ENCODE assay signal across 36 cellular contexts in the genomic region with DNA sequence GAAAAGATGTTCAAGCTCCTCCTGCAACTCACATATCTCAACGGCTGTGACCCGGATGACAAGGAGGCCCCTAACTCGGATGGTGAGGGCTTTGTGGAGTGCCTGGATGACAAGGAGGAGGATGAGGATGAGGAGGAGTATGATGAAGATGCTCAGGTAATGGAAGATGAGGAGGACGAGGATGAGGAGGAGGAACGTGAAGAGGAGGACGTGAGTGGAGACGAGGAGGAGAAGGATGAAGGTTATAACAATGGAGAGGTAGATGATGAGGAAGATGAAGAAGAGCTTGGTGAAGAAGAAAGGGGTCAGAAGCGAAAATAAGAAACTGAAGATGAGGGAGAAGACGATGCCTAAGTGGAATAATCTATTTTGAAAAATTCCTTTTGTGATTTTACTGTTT. TPM values are rescaled to one million over a fixed set of nuclear protein-coding genes. Genes with fewer than 3 reads are reported as not detected.
DNase-seq lines count a peak whose midpoint lies in the region; ATAC-seq and TF ChIP-seq lines count a peak whose summit lies in the region.
"Had no signal": no experiment of that assay in that cellular context is flagged by ENCODE, and none has a peak within 500 bp of the region (broad histone marks: within the 10 kb centered on the region; RNA-seq: fewer than 3 reads in every experiment).

No MANE protein-coding gene starts in this region.

- CTCF ChIA-PET in activated naive CD4-positive, alpha-beta T cell treated with anti-CD3 and anti-CD28 coated beads for 36 hours (lab: Charles Lee) = no interaction called here
- CTCF ChIA-PET in HEK293 (lab: Yijun Ruan, JAX) = no interaction called here

- H3K4me1 ChIP-seq in HEK293 (ENCODE audit: control insufficient read depth, insufficient read depth, low read length) = no peaks in the 10 kb centered on the region
- no peaks in the 10 kb centered on the region for H3K4me1 ChIP-seq in right atrium auricular region
- H3K4me1 ChIP-seq: A549; BE2C; BLaER1; BLaER1 treated with 17β-estradiol and CSF1 and Interleukin-3, amounts not matched to agents 10 nM and 100 nM; Caco-2 had no signal

- H3K36me3 Mint-ChIP-seq in activated naive CD4-positive, alpha-beta T cell treated with anti-CD3 and anti-CD28 coated beads, Interleukin-2, amount 50 U/mL, for 24 hours = peaks cover 10% of the 10 kb centered on the region
- peaks cover 3% of the 10 kb centered on the region for H3K36me3 Mint-ChIP-seq in activated naive CD4-positive, alpha-beta T cell treated with anti-CD3 and anti-CD28 coated beads for 36 hours (ENCODE audit: low read depth)
- no peaks in the 10 kb centered on the region for H3K36me3 Mint-ChIP-seq in stimulated activated naive CD8-positive, alpha-beta T cell treated with anti-CD3 and anti-CD28 coated beads, Interleukin-15, Interleukin-2, amounts not matched to agents 100 ng/mL and 50 ng/mL, for 24 hours (ENCODE audit: low read depth)
- peaks cover 14% of the 10 kb centered on the region for H3K36me3 Mint-ChIP-seq in nephron progenitor cell (ENCODE audit: low read depth)
- H3K36me3 Mint-ChIP-seq: CD14-positive monocyte; CD4-positive, CD25-positive, alpha-beta regulatory T cell had no signal

- no peak for DNase-seq in activated naive CD4-positive, alpha-beta T cell treated with anti-CD3 and anti-CD28 coated beads for 36 hours
- DNase-seq in stimulated activated naive CD8-positive, alpha-beta T cell treated with anti-CD3 and anti-CD28 coated beads, Interleukin-15, Interleukin-2, amounts not matched to agents 100 U/mL and 50 U/mL, for 24 hours = no peak
- no peak for DNase-seq in nephron progenitor cell
- DNase-seq in right atrium auricular region (ENCODE audit: low spot score) = no peak
- no peak for DNase-seq in DMS79 treated with DMSO at 0.1 percent for 48 hours (lab: John Stamatoyannopoulos, UW)
- DNase-seq: 8988T; ACHN; AML-193; BE2C; C1 segment of cervical spinal cord; Caco-2; Calu3; CD4-positive, alpha-beta memory T cell; CD4-positive, alpha-beta T cell; CD4-positive, CD25-positive, alpha-beta regulatory T cell; CD8-positive, alpha-beta memory T cell; CD8-positive, alpha-beta T cell; COR-L47; DMS 273 treated with DMSO at 0.1 percent for 48 hours; DMS153; DMS79; DND-41; EL had no signal

- intact Hi-C loops in activated naive CD4-positive, alpha-beta T cell treated with anti-CD3 and anti-CD28 coated beads for 36 hours (cut with micrococcal nuclease) = no loop called here

- H3K36me3 ChIP-seq in HEK293 (ENCODE audit: control insufficient read depth in 2 of 2, insufficient read depth in 1 of 2, low read length in 2 of 2) (no peaks in the 10 kb centered on the region), right atrium auricular region (no peaks in the 10 kb centered on the region)
- H3K36me3 ChIP-seq: BE2C; BLaER1; BLaER1 treated with 17β-estradiol and CSF1 and Interleukin-3, amounts not matched to agents 10 nM and 100 nM had no signal

- no peak for ATAC-seq in stimulated activated naive CD8-positive, alpha-beta T cell treated with anti-CD3 and anti-CD28 coated beads, Interleukin-15, Interleukin-2, amounts not matched to agents 100 U/mL and 50 U/mL, for 24 hours
- ATAC-seq: A549; CD8-positive, alpha-beta T cell had no signal

- H3K27me3 Mint-ChIP-seq in activated naive CD4-positive, alpha-beta T cell treated with anti-CD3 and anti-CD28 coated beads, Interleukin-2, amount 50 U/mL, for 24 hours = peaks cover 14% of the 10 kb centered on the region
- H3K27me3 Mint-ChIP-seq in activated naive CD4-positive, alpha-beta T cell treated with anti-CD3 and anti-CD28 coated beads for 36 hours (ENCODE audit: low read depth) = peaks cover 7% of the 10 kb centered on the region
- H3K27me3 Mint-ChIP-seq in stimulated activated naive CD8-positive, alpha-beta T cell treated with anti-CD3 and anti-CD28 coated beads, Interleukin-15, Interleukin-2, amounts not matched to agents 100 ng/mL and 50 ng/mL, for 24 hours = peaks cover 18% of the 10 kb centered on the region
- H3K27me3 Mint-ChIP-seq in nephron progenitor cell (ENCODE audit: low read depth, poor library complexity) = peaks cover 18% of the 10 kb centered on the region
- H3K27me3 Mint-ChIP-seq: CD4-positive, CD25-positive, alpha-beta regulatory T cell had no signal

- no peaks in the 10 kb centered on the region for H3K4me1 Mint-ChIP-seq in activated naive CD4-positive, alpha-beta T cell treated with anti-CD3 and anti-CD28 coated beads, Interleukin-2, amount 50 U/mL, for 24 hours
- H3K4me1 Mint-ChIP-seq in activated naive CD4-positive, alpha-beta T cell treated with anti-CD3 and anti-CD28 coated beads for 36 hours (ENCODE audit: low read depth) = no peaks in the 10 kb centered on the region
- H3K4me1 Mint-ChIP-seq in stimulated activated naive CD8-positive, alpha-beta T cell treated with anti-CD3 and anti-CD28 coated beads, Interleukin-15, Interleukin-2, amounts not matched to agents 100 ng/mL and 50 ng/mL, for 24 hours (ENCODE audit: low read depth) = no peaks in the 10 kb centered on the region
- no peaks in the 10 kb centered on the region for H3K4me1 Mint-ChIP-seq in nephron progenitor cell
- H3K4me1 Mint-ChIP-seq: B cell; CD14-positive monocyte; CD4-positive, alpha-beta memory T cell; CD4-positive, CD25-positive, alpha-beta regulatory T cell; CD8-positive, alpha-beta memory T cell had no signal

- H3K9me3 Mint-ChIP-seq in activated naive CD4-positive, alpha-beta T cell treated with anti-CD3 and anti-CD28 coated beads, Interleukin-2, amount 50 U/mL, for 24 hours = peaks cover 17% of the 10 kb centered on the region
- H3K9me3 Mint-ChIP-seq in activated naive CD4-positive, alpha-beta T cell treated with anti-CD3 and anti-CD28 coated beads for 36 hours = peaks cover 27% of the 10 kb centered on the region
- peaks cover 34% of the 10 kb centered on the region for H3K9me3 Mint-ChIP-seq in stimulated activated naive CD8-positive, alpha-beta T cell treated with anti-CD3 and anti-CD28 coated beads, Interleukin-15, Interleukin-2, amounts not matched to agents 100 ng/mL and 50 ng/mL, for 24 hours
- H3K9me3 Mint-ChIP-seq in nephron progenitor cell = peaks cover 86% of the 10 kb centered on the region

- no peaks in the 10 kb centered on the region for H3K9me3 ChIP-seq in HEK293 (ENCODE audit: control insufficient read depth, insufficient read depth, low read depth, low read length)
- H3K9me3 ChIP-seq in right atrium auricular region = peaks cover 0 to 37% of the 10 kb centered on the region in 2 donors
- H3K9me3 ChIP-seq: BE2C had no signal

- TF ChIP-seq CTCF in HEK293 (tag by site-specific recombination; IDR thresholded peaks at IDR 0.05) (no peak), nephron progenitor cell (IDR thresholded peaks at IDR 0.05) (no peak), right atrium auricular region (IDR thresholded peaks at IDR 0.05) (no peak)

- H3K27ac Mint-ChIP-seq in activated naive CD4-positive, alpha-beta T cell treated with anti-CD3 and anti-CD28 coated beads, Interleukin-2, amount 50 U/mL, for 24 hours = peak overlapping the region; percentile 38
- H3K27ac Mint-ChIP-seq in activated naive CD4-positive, alpha-beta T cell treated with anti-CD3 and anti-CD28 coated beads for 36 hours = no peak overlapping the region
- peak overlapping the region; percentile 17 for H3K27ac Mint-ChIP-seq in stimulated activated naive CD8-positive, alpha-beta T cell treated with anti-CD3 and anti-CD28 coated beads, Interleukin-15, Interleukin-2, amounts not matched to agents 100 ng/mL and 50 ng/mL, for 24 hours
- no peak overlapping the region for H3K27ac Mint-ChIP-seq in nephron progenitor cell
- H3K27ac Mint-ChIP-seq: B cell; CD4-positive, alpha-beta memory T cell; CD4-positive, alpha-beta T cell; CD8-positive, alpha-beta memory T cell; CD8-positive, alpha-beta T cell had no signal

- no peaks in the 10 kb centered on the region for H3K27me3 ChIP-seq in right atrium auricular region
- H3K27me3 ChIP-seq: BE2C; BLaER1; BLaER1 treated with 17β-estradiol and CSF1 and Interleukin-3, amounts not matched to agents 10 nM and 100 nM had no signal

- no peak overlapping the region for H3K27ac ChIP-seq in HEK293 (ENCODE audit: extremely low read depth, low read depth, low read length)
- no peak overlapping the region for H3K27ac ChIP-seq in right atrium auricular region
- H3K27ac ChIP-seq: 22Rv1; A549; BLaER1; BLaER1 treated with 17β-estradiol and CSF1 and Interleukin-3, amounts not matched to agents 10 nM and 100 nM; C4-2B had no signal

- H3K4me3 Mint-ChIP-seq in activated naive CD4-positive, alpha-beta T cell treated with anti-CD3 and anti-CD28 coated beads, Interleukin-2, amount 50 U/mL, for 24 hours = no peak overlapping the region
- H3K4me3 Mint-ChIP-seq in activated naive CD4-positive, alpha-beta T cell treated with anti-CD3 and anti-CD28 coated beads for 36 hours = no peak overlapping the region
- no peak overlapping the region for H3K4me3 Mint-ChIP-seq in stimulated activated naive CD8-positive, alpha-beta T cell treated with anti-CD3 and anti-CD28 coated beads, Interleukin-15, Interleukin-2, amounts not matched to agents 100 ng/mL and 50 ng/mL, for 24 hours
- H3K4me3 Mint-ChIP-seq in nephron progenitor cell = peak overlapping the region; percentile 46
- H3K4me3 Mint-ChIP-seq: B cell; CD14-positive monocyte; CD4-positive, alpha-beta memory T cell; CD4-positive, alpha-beta T cell; CD4-positive, CD25-positive, alpha-beta regulatory T cell; CD8-positive, alpha-beta memory T cell; CD8-positive, alpha-beta T cell had no signal

- POLR2A ChIA-PET in HEK293 (lab: Yijun Ruan, JAX) = no interaction called here

- H3K4me3 ChIP-seq in HEK293 (ENCODE audit: low read depth, low read length) (no peak overlapping the region), right atrium auricular region (no peak overlapping the region)
- H3K4me3 ChIP-seq: A549; BLaER1; BLaER1 treated with 17β-estradiol and CSF1 and Interleukin-3, amounts not matched to agents 10 nM and 100 nM had no signal

TF ChIP-seq in HEK293, 187 proteins besides CTCF, POLR2A, EP300 and RAD21 (continues in another document):
- TF ChIP-seq ZNF513 (tag by site-specific recombination; IDR thresholded peaks at IDR 0.05) (peak; percentile 90), ZNF473 (tag by site-specific recombination; IDR thresholded peaks at IDR 0.05) (no peak)

RNA-seq across cellular contexts. Expression of gene ANP32D, which starts 0.7 kb away (rescaled TPM):
- total RNA-seq in activated naive CD4-positive, alpha-beta T cell treated with anti-CD3 and anti-CD28 coated beads for 36 hours = not detected
- not detected for total RNA-seq in right atrium auricular region
- total RNA-seq: A172; A673; B cell; Caco-2; Calu3; CD4-positive, alpha-beta memory T cell; CD4-positive, alpha-beta T cell; CD4-positive, CD25-positive, alpha-beta regulatory T cell; CD8-positive, alpha-beta memory T cell; CD8-positive, alpha-beta T cell; Daoy had no signal

RNA-seq across cellular contexts. Expression of gene C12orf54, which starts 9.2 kb away (rescaled TPM):
- not detected for total RNA-seq in activated naive CD4-positive, alpha-beta T cell treated with anti-CD3 and anti-CD28 coated beads for 36 hours
- not detected for total RNA-seq in right atrium auricular region
- total RNA-seq: A172; A673; B cell; Caco-2; Calu3; CD4-positive, alpha-beta memory T cell; CD4-positive, alpha-beta T cell; CD4-positive, CD25-positive, alpha-beta regulatory T cell; CD8-positive, alpha-beta memory T cell; CD8-positive, alpha-beta T cell; Daoy had no signal

RNA-seq across cellular contexts. Expression of gene OR8S1, which starts 52.4 kb away (rescaled TPM):
- not detected for total RNA-seq in activated naive CD4-positive, alpha-beta T cell treated with anti-CD3 and anti-CD28 coated beads for 36 hours
- not detected for total RNA-seq in right atrium auricular region
- total RNA-seq: A172; A673; B cell; Caco-2; Calu3; CD4-positive, alpha-beta memory T cell; CD4-positive, alpha-beta T cell; CD4-positive, CD25-positive, alpha-beta regulatory T cell; CD8-positive, alpha-beta memory T cell; CD8-positive, alpha-beta T cell; Daoy had no signal

Comparison
In these comparisons a context has a peak if more than half of its experiments do, and no peak if none do; other contexts are left out.
1. H3K27ac Mint-ChIP-seq: peak in activated naive CD4-positive, alpha-beta T cell treated with anti-CD3 and anti-CD28 coated beads, Interleukin-2, amount 50 U/mL, for 24 hours (single experiment) and stimulated activated naive CD8-positive, alpha-beta T cell treated with anti-CD3 and anti-CD28 coated beads, Interleukin-15, Interleukin-2, amounts not matched to agents 100 ng/mL and 50 ng/mL, for 24 hours (single experiment); none in activated naive CD4-positive, alpha-beta T cell treated with anti-CD3 and anti-CD28 coated beads for 36 hours (single experiment) and nephron progenitor cell (single experiment).